In genomic region chr3:177810162-177810623, GRCh38 we compare ENCODE assay signal across 8 cellular contexts.
DNase-seq lines count a peak whose midpoint lies in the region; ATAC-seq, FAIRE-seq and TF ChIP-seq lines count a peak whose summit lies in the region.

No MANE protein-coding gene starts in this region.

- TF ChIP-seq POLR2A in HepG2 (IDR thresholded peaks at IDR 0.05; ENCODE audit: insufficient read depth in 1 of 2, low read depth in 2 of 2, low read length in 2 of 2): no peak

- BruUV-seq in HepG2 (replicated peaks; lab: Mats Ljungman, UMichigan): no TSS peak

- POLR2A ChIA-PET in HepG2 (lab: Yijun Ruan, JAX): interaction anchor here (1.4 kb wide), 1 partner anchor 14 kb away, joined by 3 read pairs; no protein-coding TSS in a partner anchor

- H3K27me3 Mint-ChIP-seq in activated naive CD8-positive, alpha-beta T cell: no peaks in the 10 kb centered on the region
- no peaks in the 10 kb centered on the region for H3K27me3 Mint-ChIP-seq in activated naive CD8-positive, alpha-beta T cell treated with anti-CD3 and anti-CD28 coated beads for 36 hours

- TF ChIP-seq CTCF in brain microvascular endothelial cell (IDR thresholded peaks at IDR 0.05; ENCODE audit: low read depth, low read length, missing control alignments) (no peak), HepG2 (CRISPR knock-in tag; IDR thresholded peaks at IDR 0.05) (no peak)

- H3K36me3 Mint-ChIP-seq in activated naive CD8-positive, alpha-beta T cell: no peaks in the 10 kb centered on the region
- H3K36me3 Mint-ChIP-seq in activated naive CD8-positive, alpha-beta T cell treated with anti-CD3 and anti-CD28 coated beads for 36 hours: no peaks in the 10 kb centered on the region

- in situ Hi-C loops in brain microvascular endothelial cell (cut with HindIII; ENCODE audit: low pct_ligation_motif_present, low sequenced_read_pairs): no loop called here
- in situ Hi-C loops in HepG2 (cut with HindIII; ENCODE audit: extremely low pct_ligation_motif_present, low pct_unique_long_range_greater_than_20kb): no loop called here

- no peaks in the 10 kb centered on the region for H3K9me3 ChIP-seq in HepG2 (ENCODE audit: low read length)

- no peak overlapping the region for H3K27ac Mint-ChIP-seq in activated naive CD8-positive, alpha-beta T cell
- no peak overlapping the region for H3K27ac Mint-ChIP-seq in activated naive CD8-positive, alpha-beta T cell treated with anti-CD3 and anti-CD28 coated beads for 36 hours

- TF ChIP-seq EP300 in HepG2 (IDR thresholded peaks at IDR 0.05; ENCODE audit: low read depth in 2 of 2, low read length in 2 of 2) (peak in 1 of 2 experiments; percentile 41; a peak in 1 of 4 replicates), HepG2 (CRISPR knock-in tag; IDR thresholded peaks at IDR 0.05; ENCODE audit: borderline replicate concordance) (no peak)

- 37% methylated on average over 3 of the region's 3 CpGs for WGBS in HepG2 (ENCODE audit: low lambda C conversion rate)

- no peaks in the 10 kb centered on the region for H4K20me1 ChIP-seq in HepG2 (ENCODE audit: insufficient read depth, low read length)

- FAIRE-seq in HepG2 (lab: Jason Lieb, UNC): no peak
- FAIRE-seq in urothelium cell line (lab: Jason Lieb, UNC): no peak

- H3K36me3 ChIP-seq in brain microvascular endothelial cell (replicated peaks): no peaks in the 10 kb centered on the region
- no peaks in the 10 kb centered on the region for H3K36me3 ChIP-seq in HepG2 (replicated peaks in 1 of 2; ENCODE audit: control insufficient read depth in 1 of 2, insufficient read depth in 2 of 2, low read length in 2 of 2)

- H3K27me3 ChIP-seq in brain microvascular endothelial cell (replicated peaks) (no peaks in the 10 kb centered on the region), HepG2 (ENCODE audit: control insufficient read depth in 1 of 2, insufficient read depth in 2 of 2, low read length in 2 of 2) (no peaks in the 10 kb centered on the region)

- peak overlapping the region; percentile 47 for H3K27ac ChIP-seq in brain microvascular endothelial cell
- H3K27ac ChIP-seq in HepG2 (ENCODE audit: extremely low read length, insufficient read depth, low read length): no peak overlapping the region

- H3K79me2 ChIP-seq in HepG2 (ENCODE audit: insufficient read depth, low read length): no peaks in the 10 kb centered on the region

- no peak overlapping the region for H3K9ac ChIP-seq in HepG2 (ENCODE audit: insufficient read depth, low read depth, low read length)

- H3K4me3 ChIP-seq in brain microvascular endothelial cell (ENCODE audit: low read depth, low read length) (no peak overlapping the region), HepG2 (replicated peaks in 1 of 3; ENCODE audit: insufficient read depth in 1 of 3, low read depth in 2 of 3, low read length in 3 of 3) (no peak overlapping the region)

- H3K4me1 ChIP-seq in HepG2 (ENCODE audit: insufficient read depth, low read length): peaks cover 19% of the 10 kb centered on the region

- intact Hi-C loops in HepG2 (cut with micrococcal nuclease; ENCODE audit: unreplicated experiment): no loop called here

- no peak overlapping the region for H2AFZ ChIP-seq in HepG2 (ENCODE audit: low read length)

- H3K4me2 ChIP-seq in HepG2 (ENCODE audit: low read depth, low read length): no peak overlapping the region

- H3K9me3 Mint-ChIP-seq in activated naive CD8-positive, alpha-beta T cell (ENCODE audit: low read depth): peaks cover 6% of the 10 kb centered on the region
- no peaks in the 10 kb centered on the region for H3K9me3 Mint-ChIP-seq in activated naive CD8-positive, alpha-beta T cell treated with anti-CD3 and anti-CD28 coated beads for 36 hours

- no peak for DNase-seq in activated naive CD8-positive, alpha-beta T cell treated with anti-CD3 and anti-CD28 coated beads for 36 hours
- peak; percentile 47 for DNase-seq in brain microvascular endothelial cell
- peak; percentile 61 for DNase-seq in HepG2 (ENCODE audit: low spot score)
- peak; percentile 32 for DNase-seq in urothelium cell line (ENCODE audit: low spot score)
- DNase-seq in OCI-M2 (lab: John Stamatoyannopoulos, UW; ENCODE audit: unreplicated experiment): no peak
- no peak for DNase-seq in hypothalamus (lab: John Stamatoyannopoulos, UW)
- DNase-seq in GOT3 (lab: John Stamatoyannopoulos, UW): no peak

- peaks cover 19% of the 10 kb centered on the region for H3K4me1 Mint-ChIP-seq in activated naive CD8-positive, alpha-beta T cell (ENCODE audit: low read depth)
- H3K4me1 Mint-ChIP-seq in activated naive CD8-positive, alpha-beta T cell treated with anti-CD3 and anti-CD28 coated beads for 36 hours: peaks cover 18% of the 10 kb centered on the region

- no peak for ATAC-seq in HepG2

- TF ChIP-seq RAD21 in HepG2 (CRISPR knock-in tag; IDR thresholded peaks at IDR 0.05): no peak

- CTCF ChIA-PET in HepG2 (lab: Yijun Ruan, JAX; ENCODE audit: low intra/inter-chr PET ratio, low total read pairs): no interaction called here

- peak overlapping the region; percentile 17 for H3K4me3 Mint-ChIP-seq in activated naive CD8-positive, alpha-beta T cell
- no peak overlapping the region for H3K4me3 Mint-ChIP-seq in activated naive CD8-positive, alpha-beta T cell treated with anti-CD3 and anti-CD28 coated beads for 36 hours

TF ChIP-seq in HepG2, 621 proteins besides CTCF, POLR2A, EP300 and RAD21 (continues in another document):
- TF ChIP-seq ELF3 (CRISPR knock-in tag; IDR thresholded peaks at IDR 0.05): 0 out of 2 replicates have a peak, but pooled peaks have one; percentile 18
- peak; percentile 31; the same call in 1 of the 2 replicates for TF ChIP-seq FOSL2 (CRISPR knock-in tag; IDR thresholded peaks at IDR 0.05)
- peak; percentile 45; the same call in 1 of the 2 replicates for TF ChIP-seq CEBPB (IDR thresholded peaks at IDR 0.05; ENCODE audit: borderline replicate concordance, low read depth, low read length)
- peak; percentile 100 for TF ChIP-seq MAFK (conservative IDR thresholded peaks at IDR 0.05 in 1 of 2, IDR thresholded peaks at IDR 0.05 in 1 of 2; ENCODE audit: low read length in 2 of 2)
- TF ChIP-seq NFE2L2 (IDR thresholded peaks at IDR 0.05; ENCODE audit: low read length): peak; percentile 97
- TF ChIP-seq FOXP1 (IDR thresholded peaks at IDR 0.05): no peak
- 0 out of 2 replicates have a peak, but pooled peaks have one; percentile 25 for TF ChIP-seq FOXP1 (CRISPR knock-in tag; IDR thresholded peaks at IDR 0.05)
- peak; percentile 48; the same call in 1 of the 2 replicates for TF ChIP-seq MAFG (CRISPR knock-in tag; IDR thresholded peaks at IDR 0.05)
- TF ChIP-seq ZHX2 (IDR thresholded peaks at IDR 0.05; ENCODE audit: low read depth): no peak
- TF ChIP-seq ZHX2 (CRISPR knock-in tag; IDR thresholded peaks at IDR 0.05; ENCODE audit: borderline replicate concordance): no peak
- TF ChIP-seq TBX3 (IDR thresholded peaks at IDR 0.05; ENCODE audit: borderline replicate concordance): no peak
- TF ChIP-seq, protein P1, sequence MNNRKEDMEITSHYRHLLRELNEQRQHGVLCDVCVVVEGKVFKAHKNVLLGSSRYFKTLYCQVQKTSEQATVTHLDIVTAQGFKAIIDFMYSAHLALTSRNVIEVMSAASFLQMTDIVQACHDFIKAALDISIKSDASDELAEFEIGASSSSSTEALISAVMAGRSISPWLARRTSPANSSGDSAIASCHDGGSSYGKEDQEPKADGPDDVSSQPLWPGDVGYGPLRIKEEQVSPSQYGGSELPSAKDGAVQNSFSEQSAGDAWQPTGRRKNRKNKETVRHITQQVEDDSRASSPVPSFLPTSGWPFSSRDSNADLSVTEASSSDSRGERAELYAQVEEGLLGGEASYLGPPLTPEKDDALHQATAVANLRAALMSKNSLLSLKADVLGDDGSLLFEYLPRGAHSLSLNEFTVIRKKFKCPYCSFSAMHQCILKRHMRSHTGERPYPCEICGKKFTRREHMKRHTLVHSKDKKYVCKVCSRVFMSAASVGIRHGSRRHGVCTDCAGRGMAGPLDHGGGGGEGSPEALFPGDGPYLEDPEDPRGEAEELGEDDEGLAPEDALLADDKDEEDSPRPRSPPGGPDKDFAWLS (CRISPR knock-in tag; IDR thresholded peaks at IDR 0.05; ENCODE audit: borderline replicate concordance): no peak
- peak; percentile 26; the same call in 1 of the 2 replicates for TF ChIP-seq NFE2 (CRISPR knock-in tag; IDR thresholded peaks at IDR 0.05)
- no peak for TF ChIP-seq PPARG (CRISPR knock-in tag; conservative IDR thresholded peaks at IDR 0.05)

Comparison
In these comparisons a context has a peak if more than half of its experiments do, and no peak if none do; other contexts are left out.
1. DNase-seq: peak in brain microvascular endothelial cell (single experiment), HepG2 (single experiment) and urothelium cell line (single experiment); none in activated naive CD8-positive, alpha-beta T cell treated with anti-CD3 and anti-CD28 coated beads for 36 hours (single experiment), OCI-M2 (single experiment), hypothalamus (0 of 51) and GOT3 (single experiment).